In genomic region chr17:350706-351435, GRCh38 we compare ENCODE assay signal across 8 cellular contexts. TPM values are rescaled to one million over a fixed set of nuclear protein-coding genes. Genes with fewer than 3 reads are reported as not detected.
A peak's percentile ranks its signal among the peaks of the same experiment; 100 is the strongest.
DNase-seq lines count a peak whose midpoint lies in the region; ATAC-seq and TF ChIP-seq lines count a peak whose summit lies in the region.

No MANE protein-coding gene starts in this region.

- peaks cover 14 to 18% of the 10 kb centered on the region in 2 donors for H3K27me3 Mint-ChIP-seq in stimulated activated naive B cell treated with anti-CD40 and anti-IgM and Interleukin-4, amounts not matched to agents 10 μg/mL and 1 μg/mL and 100 μg/mL, for 72 hours

- in situ Hi-C loops in transverse colon (cut with MboI; ENCODE audit: low pct_ligation_motif_present in 1 of 4, low pct_unique_long_range_greater_than_20kb in 1 of 4, low sequenced_read_pairs in 3 of 4), result no loop called here

- peak; percentile 78 for TF ChIP-seq EP300 in transverse colon (IDR thresholded peaks at IDR 0.05; ENCODE audit: low read depth)

- no peaks in the 10 kb centered on the region for H3K36me3 ChIP-seq in liver (ENCODE audit: control insufficient read depth in 4 of 4, insufficient read depth in 3 of 4, low read depth in 1 of 4, low read length in 3 of 4)
- no peaks in the 10 kb centered on the region for H3K36me3 ChIP-seq in transverse colon

- H3K4me3 Mint-ChIP-seq in stimulated activated naive B cell treated with anti-CD40 and anti-IgM and Interleukin-4, amounts not matched to agents 10 μg/mL and 1 μg/mL and 100 μg/mL, for 72 hours, result no peak overlapping the region

- TF ChIP-seq CTCF in liver (IDR thresholded peaks at IDR 0.05; ENCODE audit: low read depth, low read length, missing input control) (no peak), transverse colon (IDR thresholded peaks at IDR 0.05) (no peak)

- H3K27me3 ChIP-seq in liver (ENCODE audit: control insufficient read depth in 4 of 4, insufficient read depth in 4 of 4, low read length in 3 of 4) (no peaks in the 10 kb centered on the region), transverse colon (no peaks in the 10 kb centered on the region)

- WGBS in liver, result 34% methylated on average over 8 of the region's 8 CpGs
- 40 to 50% methylated on average over 1 to 8 of the region's 8 CpGs for WGBS in transverse colon (ENCODE audit: low coverage in 1 of 2), 2 donors

- no peak for TF ChIP-seq POLR2A in transverse colon (IDR thresholded peaks at IDR 0.05)

- H3K9me3 ChIP-seq in liver (ENCODE audit: control insufficient read depth in 4 of 4, low read length in 3 of 4), result no peaks in the 10 kb centered on the region
- no peaks in the 10 kb centered on the region for H3K9me3 ChIP-seq in transverse colon

- H3K4me1 Mint-ChIP-seq in stimulated activated naive B cell treated with anti-CD40 and anti-IgM and Interleukin-4, amounts not matched to agents 10 μg/mL and 1 μg/mL and 100 μg/mL, for 72 hours, result no peaks in the 10 kb centered on the region

- H3K36me3 Mint-ChIP-seq in stimulated activated naive B cell treated with anti-CD40 and anti-IgM and Interleukin-4, amounts not matched to agents 10 μg/mL and 1 μg/mL and 100 μg/mL, for 72 hours, result peaks cover 0 to 2% of the 10 kb centered on the region in 2 donors

- peak overlapping the region in 1 of 2 donors; percentile 47 for H3K9ac ChIP-seq in liver (ENCODE audit: low read depth in 1 of 2, low read length in 2 of 2)

- no peak for ATAC-seq in HG02973 (IDR thresholded peaks at IDR 0.05; ENCODE audit: unreplicated experiment)
- ATAC-seq in stimulated activated naive B cell treated with anti-CD40 and anti-IgM and Interleukin-4, amounts not matched to agents 10 μg/mL and 1 μg/mL and 100 μg/mL, for 72 hours (replicated peaks), result no peak
- ATAC-seq in HG03571 (IDR thresholded peaks at IDR 0.05; ENCODE audit: unreplicated experiment), result no peak

- DNase-seq in LoVo (ENCODE audit: low spot score), result peak; percentile 79
- peak; percentile 90 for DNase-seq in transverse colon
- no peak for DNase-seq in stimulated activated naive B cell treated with anti-CD40 and anti-IgM and Interleukin-4, amounts not matched to agents 10 μg/mL and 1 μg/mL and 100 μg/mL, for 72 hours
- DNase-seq in activated CD4-positive, alpha-beta T cell treated with anti-CD3 and anti-CD28 coated beads for 1 hour, result no peak

- intact Hi-C loops in transverse colon (cut with DNase I; ENCODE audit: low total_unique reads), result no loop called here

- H3K4me1 ChIP-seq in liver (ENCODE audit: control insufficient read depth in 4 of 4, insufficient read depth in 4 of 4, low read length in 3 of 4) (peaks cover 24 to 64% (median 52%) of the 10 kb centered on the region in 4 donors), transverse colon (peaks cover 14 to 65% (median 54%) of the 10 kb centered on the region in 4 donors)

- H3K27ac ChIP-seq in cingulate gyrus (ENCODE audit: low read depth, low read length) (peak overlapping the region; percentile 32), liver (ENCODE audit: low read depth in 1 of 2, low read length in 2 of 2) (peak overlapping the region; percentile 93 to 96), transverse colon (peak overlapping the region; percentile 90 to 94 (median 92))

- H3K27ac Mint-ChIP-seq in stimulated activated naive B cell treated with anti-CD40 and anti-IgM and Interleukin-4, amounts not matched to agents 10 μg/mL and 1 μg/mL and 100 μg/mL, for 72 hours, result no peak overlapping the region

- H3K4me3 ChIP-seq in liver (ENCODE audit: low read depth in 1 of 3, low read length in 3 of 3) (no peak overlapping the region), transverse colon (no peak overlapping the region)

- H3K9me3 Mint-ChIP-seq in stimulated activated naive B cell treated with anti-CD40 and anti-IgM and Interleukin-4, amounts not matched to agents 10 μg/mL and 1 μg/mL and 100 μg/mL, for 72 hours, result no peaks in the 10 kb centered on the region

- peak; percentile 50 to 67 for TF ChIP-seq RAD21 in liver (IDR thresholded peaks at IDR 0.05)

TF ChIP-seq in liver, 16 proteins besides CTCF, POLR2A, EP300 and RAD21:
- TF ChIP-seq GABPA (IDR thresholded peaks at IDR 0.05 in 1 of 2, conservative IDR thresholded peaks at IDR 0.05 in 1 of 2) (peak; percentile 26 to 75), HNF4A (conservative IDR thresholded peaks at IDR 0.05) (peak; percentile 84 to 90), ATF3 (IDR thresholded peaks at IDR 0.05) (peak; percentile 30), YY1 (IDR thresholded peaks at IDR 0.05) (peak; percentile 84), HNF4G (IDR thresholded peaks at IDR 0.05) (peak; percentile 67), SP1 (IDR thresholded peaks at IDR 0.05) (peak; percentile 98), MAX (IDR thresholded peaks at IDR 0.05) (peak; percentile 99), ZBTB33 (IDR thresholded peaks at IDR 0.05) (peak; percentile 84), FOXA1 (IDR thresholded peaks at IDR 0.05) (peak; percentile 80), TAF1 (conservative IDR thresholded peaks at IDR 0.05) (no peak), RXRA (IDR thresholded peaks at IDR 0.05) (peak; percentile 98 to 99), FOXA2 (IDR thresholded peaks at IDR 0.05) (no peak), NR2F2 (IDR thresholded peaks at IDR 0.05) (peak; percentile 100), REST (IDR thresholded peaks at IDR 0.05) (peak; percentile 72), EGR1 (IDR thresholded peaks at IDR 0.05; ENCODE audit: low read depth in 2 of 2) (peak; percentile 82 to 84), JUND (IDR thresholded peaks at IDR 0.05) (peak; percentile 59 to 61)
TF ChIP-seq in liver: peak in this region for 14.

RNA-seq across cellular contexts. Expression of gene RPH3AL, which starts 1.7 kb away (rescaled TPM):
- 10 to 100 TPM in 1 of 2 donors, 1 to 10 TPM in 1; 8.5 to 52.5 TPM for total RNA-seq in liver
- 10 to 100 TPM; 10.3 to 17.4 TPM for polyA plus RNA-seq in liver
- 10 to 100 TPM; 24.3 to 90.5 (median 47.2) TPM for total RNA-seq in transverse colon

Comparison
In these comparisons a context has a peak if more than half of its experiments do, and no peak if none do; other contexts are left out.
1. DNase-seq: peak in LoVo (single experiment) and transverse colon (single experiment); none in stimulated activated naive B cell treated with anti-CD40 and anti-IgM and Interleukin-4, amounts not matched to agents 10 μg/mL and 1 μg/mL and 100 μg/mL, for 72 hours (single experiment) and activated CD4-positive, alpha-beta T cell treated with anti-CD3 and anti-CD28 coated beads for 1 hour (single experiment).
2. H3K27ac ChIP-seq: peak in every context shown above with its lines; median percentile 94 in liver; 92 in transverse colon; 32 in cingulate gyrus.